ENCODE assay signal across 8 cellular contexts in genomic region chr1:40039245-40039756, GRCh38. TPM values are rescaled to one million over a fixed set of nuclear protein-coding genes. Genes with fewer than 3 reads are reported as not detected.
DNase-seq lines count a peak whose midpoint lies in the region; ATAC-seq and TF ChIP-seq lines count a peak whose summit lies in the region.

No MANE protein-coding gene starts in this region.

- H3K27ac ChIP-seq in liver (ENCODE audit: low read depth in 1 of 2, low read length in 2 of 2) = peak overlapping the region; percentile 91 to 99
- H3K27ac ChIP-seq in temporal lobe (ENCODE audit: low read depth, low read length) = peak overlapping the region; percentile 97

- TSS peak; percentile 74 for BruUV-seq in MCF 10A (replicated peaks; lab: Mats Ljungman, UMichigan)

- no peak for TF ChIP-seq RAD21 in liver (IDR thresholded peaks at IDR 0.05)

- peaks cover 3 to 32% (median 24%) of the 10 kb centered on the region in 4 donors for H3K4me1 ChIP-seq in liver (ENCODE audit: control insufficient read depth in 4 of 4, insufficient read depth in 4 of 4, low read length in 3 of 4)

- peaks cover 33% of the 10 kb centered on the region for H3K4me1 Mint-ChIP-seq in MCF 10A (ENCODE audit: insufficient read depth, unreplicated experiment)

- H3K9me3 Mint-ChIP-seq in MCF 10A (ENCODE audit: unreplicated experiment) = no peaks in the 10 kb centered on the region

- H3K27me3 ChIP-seq in H7 (ENCODE audit: control insufficient read depth, insufficient read depth, low read length) = no peaks in the 10 kb centered on the region
- no peaks in the 10 kb centered on the region for H3K27me3 ChIP-seq in liver (ENCODE audit: control insufficient read depth in 4 of 4, insufficient read depth in 4 of 4, low read length in 3 of 4)

- peak overlapping the region; percentile 62 to 96 for H3K9ac ChIP-seq in liver (ENCODE audit: low read depth in 1 of 2, low read length in 2 of 2)

- POLR2A ChIA-PET in MCF 10A (lab: Yijun Ruan, JAX) = interaction anchor here (0.7 to 3.0 kb wide), 19 partner anchors 9 to 411 kb away, joined by 3 to 28 read pairs (median 6); partner anchors contain the start of genes MFSD2A, RLF and ZFP69B

- no peaks in the 10 kb centered on the region for H3K9me3 ChIP-seq in liver (ENCODE audit: control insufficient read depth in 4 of 4, low read length in 3 of 4)

- WGBS in liver = 1% methylated on average over 10 of the region's 10 CpGs

- peak overlapping the region; percentile 91 for H3K4me3 ChIP-seq in H7 (ENCODE audit: insufficient read depth, low read depth, low read length)
- peak overlapping the region; percentile 65 to 97 (median 71) for H3K4me3 ChIP-seq in liver (ENCODE audit: low read depth in 1 of 3, low read length in 3 of 3)

- TF ChIP-seq CTCF in MCF 10A (IDR thresholded peaks at IDR 0.05; ENCODE audit: unreplicated experiment) (no peak), liver (IDR thresholded peaks at IDR 0.05; ENCODE audit: low read depth, low read length, missing input control) (no peak)

- intact Hi-C loops in MCF 10A (cut with micrococcal nuclease) = no loop called here

- ATAC-seq in GM19023 (IDR thresholded peaks at IDR 0.05; ENCODE audit: unreplicated experiment) = no peak

- H3K36me3 ChIP-seq in H7 (replicated peaks; ENCODE audit: control insufficient read depth, insufficient read depth, low read length) (peaks cover 3% of the 10 kb centered on the region), liver (ENCODE audit: control insufficient read depth in 4 of 4, insufficient read depth in 3 of 4, low read depth in 1 of 4, low read length in 3 of 4) (peaks cover 0 to 2% (median 0%) of the 10 kb centered on the region in 4 donors)

- peaks cover 38% of the 10 kb centered on the region for H3K36me3 Mint-ChIP-seq in MCF 10A (ENCODE audit: insufficient read depth, unreplicated experiment)

- H3K27me3 Mint-ChIP-seq in MCF 10A (ENCODE audit: insufficient read depth, unreplicated experiment) = no peaks in the 10 kb centered on the region

- CTCF ChIA-PET in MCF 10A (lab: Yijun Ruan, JAX) = interaction anchor here (0.9 to 1.6 kb wide), 3 partner anchors 39 to 299 kb away, joined by 4 to 6 read pairs (median 4); no protein-coding TSS in a partner anchor

- peak overlapping the region; percentile 93 for H3K4me3 Mint-ChIP-seq in MCF 10A (ENCODE audit: unreplicated experiment)

- DNase-seq in DMS79 (lab: John Stamatoyannopoulos, UW) (peak; percentile 61), H7 (no peak), NCI-H446 treated with DMSO at 0.1 percent for 48 hours (lab: John Stamatoyannopoulos, UW) (peak; percentile 90), MCF 10A (ENCODE audit: unreplicated experiment) (no peak), NCI-H1048 (lab: John Stamatoyannopoulos, UW) (no peak)

- peak overlapping the region; percentile 99 for H3K27ac Mint-ChIP-seq in MCF 10A (ENCODE audit: low read depth, unreplicated experiment)

TF ChIP-seq in liver, 16 proteins besides CTCF, POLR2A, EP300 and RAD21:
- TF ChIP-seq YY1 (IDR thresholded peaks at IDR 0.05) = no peak
- no peak for TF ChIP-seq MAX (IDR thresholded peaks at IDR 0.05)
- TF ChIP-seq, protein P1, sequence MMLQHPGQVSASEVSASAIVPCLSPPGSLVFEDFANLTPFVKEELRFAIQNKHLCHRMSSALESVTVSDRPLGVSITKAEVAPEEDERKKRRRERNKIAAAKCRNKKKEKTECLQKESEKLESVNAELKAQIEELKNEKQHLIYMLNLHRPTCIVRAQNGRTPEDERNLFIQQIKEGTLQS (IDR thresholded peaks at IDR 0.05) = no peak
- no peak for TF ChIP-seq HNF4G (IDR thresholded peaks at IDR 0.05)
- TF ChIP-seq SP1 (IDR thresholded peaks at IDR 0.05) = no peak
- TF ChIP-seq FOXA1 (IDR thresholded peaks at IDR 0.05) = no peak
- TF ChIP-seq TAF1 (conservative IDR thresholded peaks at IDR 0.05) = peak; percentile 27
- peak in 1 of 2 donors; percentile 3 for TF ChIP-seq HNF4A (conservative IDR thresholded peaks at IDR 0.05)
- no peak for TF ChIP-seq ZBTB33 (IDR thresholded peaks at IDR 0.05)
- no peak for TF ChIP-seq EGR1 (IDR thresholded peaks at IDR 0.05; ENCODE audit: low read depth in 2 of 2)
- TF ChIP-seq NR2F2 (IDR thresholded peaks at IDR 0.05) = no peak
- no peak for TF ChIP-seq GABPA (IDR thresholded peaks at IDR 0.05 in 1 of 2, conservative IDR thresholded peaks at IDR 0.05 in 1 of 2)
- no peak for TF ChIP-seq FOXA2 (IDR thresholded peaks at IDR 0.05)
- TF ChIP-seq, protein P2, sequence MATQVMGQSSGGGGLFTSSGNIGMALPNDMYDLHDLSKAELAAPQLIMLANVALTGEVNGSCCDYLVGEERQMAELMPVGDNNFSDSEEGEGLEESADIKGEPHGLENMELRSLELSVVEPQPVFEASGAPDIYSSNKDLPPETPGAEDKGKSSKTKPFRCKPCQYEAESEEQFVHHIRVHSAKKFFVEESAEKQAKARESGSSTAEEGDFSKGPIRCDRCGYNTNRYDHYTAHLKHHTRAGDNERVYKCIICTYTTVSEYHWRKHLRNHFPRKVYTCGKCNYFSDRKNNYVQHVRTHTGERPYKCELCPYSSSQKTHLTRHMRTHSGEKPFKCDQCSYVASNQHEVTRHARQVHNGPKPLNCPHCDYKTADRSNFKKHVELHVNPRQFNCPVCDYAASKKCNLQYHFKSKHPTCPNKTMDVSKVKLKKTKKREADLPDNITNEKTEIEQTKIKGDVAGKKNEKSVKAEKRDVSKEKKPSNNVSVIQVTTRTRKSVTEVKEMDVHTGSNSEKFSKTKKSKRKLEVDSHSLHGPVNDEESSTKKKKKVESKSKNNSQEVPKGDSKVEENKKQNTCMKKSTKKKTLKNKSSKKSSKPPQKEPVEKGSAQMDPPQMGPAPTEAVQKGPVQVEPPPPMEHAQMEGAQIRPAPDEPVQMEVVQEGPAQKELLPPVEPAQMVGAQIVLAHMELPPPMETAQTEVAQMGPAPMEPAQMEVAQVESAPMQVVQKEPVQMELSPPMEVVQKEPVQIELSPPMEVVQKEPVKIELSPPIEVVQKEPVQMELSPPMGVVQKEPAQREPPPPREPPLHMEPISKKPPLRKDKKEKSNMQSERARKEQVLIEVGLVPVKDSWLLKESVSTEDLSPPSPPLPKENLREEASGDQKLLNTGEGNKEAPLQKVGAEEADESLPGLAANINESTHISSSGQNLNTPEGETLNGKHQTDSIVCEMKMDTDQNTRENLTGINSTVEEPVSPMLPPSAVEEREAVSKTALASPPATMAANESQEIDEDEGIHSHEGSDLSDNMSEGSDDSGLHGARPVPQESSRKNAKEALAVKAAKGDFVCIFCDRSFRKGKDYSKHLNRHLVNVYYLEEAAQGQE (IDR thresholded peaks at IDR 0.05) = no peak
- TF ChIP-seq RXRA (IDR thresholded peaks at IDR 0.05) = no peak
- TF ChIP-seq JUND (IDR thresholded peaks at IDR 0.05) = no peak
TF ChIP-seq in liver: peak in this region for 2.

RNA-seq across cellular contexts. Expression of gene CAP1, which starts 1.2 kb away (rescaled TPM):
- 386 and 432 TPM in 2 replicates for total RNA-seq in H7 (2014; rRNA removed; shearing (Covaris generic))
- total RNA-seq in MCF 10A (2022) = 297 and 339 TPM in 2 replicates
- total RNA-seq in liver = 100 to 1,000 TPM in 1 of 2 donors, 10 to 100 TPM in 1; 75.5 to 105 TPM
- polyA plus RNA-seq in liver = 10 to 100 TPM; 77.4 to 91.7 TPM
- 94.7 TPM for total RNA-seq in temporal lobe

RNA-seq across cellular contexts. Expression of gene PPT1, which starts 57.8 kb away (rescaled TPM):
- 108 and 121 TPM in 2 replicates for total RNA-seq in H7 (2014; rRNA removed; shearing (Covaris generic))
- total RNA-seq in MCF 10A (2022) = 55.4 and 56.4 TPM in 2 replicates
- total RNA-seq in liver = 10 to 100 TPM; 20.3 to 46.8 TPM
- 10 to 100 TPM; 15.4 to 33.9 TPM for polyA plus RNA-seq in liver
- total RNA-seq in temporal lobe = 48.4 TPM

Comparison
In these comparisons a context has a peak if more than half of its experiments do, and no peak if none do; other contexts are left out.
1. DNase-seq: peak in DMS79 (single experiment) and NCI-H446 treated with DMSO at 0.1 percent for 48 hours (single experiment); none in H7 (single experiment), MCF 10A (single experiment) and NCI-H1048 (single experiment).